ENCODE assay signal across 30 cellular contexts in the genomic region with DNA sequence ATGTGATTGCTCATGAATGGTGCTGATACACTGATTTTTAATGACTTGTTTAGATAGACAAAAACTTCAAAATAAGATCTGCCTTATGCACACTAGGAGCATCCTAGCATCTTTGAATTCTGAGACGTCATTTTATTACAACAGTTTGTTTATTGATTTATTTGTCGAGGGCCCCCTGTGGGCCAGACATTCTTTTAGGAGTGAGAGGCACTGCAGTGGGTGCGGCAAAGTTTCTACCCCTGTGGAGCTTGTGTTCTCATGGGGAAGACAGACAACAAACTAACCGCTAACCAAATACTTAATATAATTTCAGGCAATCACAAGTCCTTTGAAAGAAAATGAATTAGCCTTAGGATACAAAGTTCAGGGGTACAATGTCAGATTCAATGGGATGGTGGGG.
"Had no signal": no experiment of that assay in that cellular context is flagged by ENCODE, and none has a peak within 500 bp of the region (broad histone marks: within the 10 kb centered on the region; RNA-seq: fewer than 3 reads in every experiment).

No MANE protein-coding gene starts in this region.

- H3K9me3 Mint-ChIP-seq: activated CD4-positive, alpha-beta memory T cell treated with anti-CD3 and anti-CD28 coated beads, Interleukin-2, amount 10 ng/mL, durations not matched to agents 7 days and 5 days; activated CD4-positive, alpha-beta T cell treated with anti-CD3 and anti-CD28 coated beads, Interleukin-2, amount 10 ng/mL, durations not matched to agents 7 days and 5 days; activated naive CD4-positive, alpha-beta T cell treated with anti-CD3 and anti-CD28 coated beads, Interleukin-2, amount 10 ng/mL, durations not matched to agents 7 days and 5 days; activated naive CD4-positive, alpha-beta T cell treated with anti-CD3 and anti-CD28 coated beads, Interleukin-2, amount 50 U/mL, for 72 hours; activated naive CD8-positive, alpha-beta T cell treated with anti-CD3 and anti-CD28 coated beads, Interleukin-2, amount 10 ng/mL, durations not matched to agents 7 days and 5 days; activated T-cell treated with anti-CD3 and anti-CD28 coated beads, Interleukin-2, amount 50 U/mL, for 24 hours; activated T-cell treated with anti-CD3 and anti-CD28 coated beads, Interleukin-2, amount 50 U/mL, for 72 hours; WTC11 had no signal

- ATAC-seq: activated naive CD4-positive, alpha-beta T cell treated with anti-CD3 and anti-CD28 coated beads, Interleukin-2, amount 50 U/mL, for 72 hours; activated T-cell treated with anti-CD3 and anti-CD28 coated beads, Interleukin-2, amount 50 U/mL, for 72 hours; gastroesophageal sphincter; heart right ventricle; WTC11 had no signal

- H3K4me1 Mint-ChIP-seq: activated CD4-positive, alpha-beta memory T cell treated with anti-CD3 and anti-CD28 coated beads, Interleukin-2, amount 10 ng/mL, durations not matched to agents 7 days and 5 days; activated CD4-positive, alpha-beta T cell treated with anti-CD3 and anti-CD28 coated beads, Interleukin-2, amount 10 ng/mL, durations not matched to agents 7 days and 5 days; activated naive CD4-positive, alpha-beta T cell treated with anti-CD3 and anti-CD28 coated beads, Interleukin-2, amount 10 ng/mL, durations not matched to agents 7 days and 5 days had no signal

- H3K27me3 Mint-ChIP-seq: activated CD4-positive, alpha-beta T cell treated with anti-CD3 and anti-CD28 coated beads, Interleukin-2, amount 10 ng/mL, durations not matched to agents 7 days and 5 days; activated T-cell treated with anti-CD3 and anti-CD28 coated beads, Interleukin-2, amount 50 U/mL, for 24 hours had no signal

- H3K27ac Mint-ChIP-seq: activated CD4-positive, alpha-beta memory T cell treated with anti-CD3 and anti-CD28 coated beads, Interleukin-2, amount 10 ng/mL, durations not matched to agents 7 days and 5 days; activated CD4-positive, alpha-beta T cell treated with anti-CD3 and anti-CD28 coated beads, Interleukin-2, amount 10 ng/mL, durations not matched to agents 7 days and 5 days; activated naive CD4-positive, alpha-beta T cell treated with anti-CD3 and anti-CD28 coated beads, Interleukin-2, amount 10 ng/mL, durations not matched to agents 7 days and 5 days; activated naive CD8-positive, alpha-beta T cell treated with anti-CD3 and anti-CD28 coated beads, Interleukin-2, amount 10 ng/mL, durations not matched to agents 7 days and 5 days; activated T-cell treated with anti-CD3 and anti-CD28 coated beads, Interleukin-2, amount 50 U/mL, for 24 hours; activated T-cell treated with anti-CD3 and anti-CD28 coated beads, Interleukin-2, amount 50 U/mL, for 72 hours; brain; WTC11 had no signal

- H3K36me3 Mint-ChIP-seq: activated naive CD4-positive, alpha-beta T cell treated with anti-CD3 and anti-CD28 coated beads, Interleukin-2, amount 10 ng/mL, durations not matched to agents 7 days and 5 days; activated naive CD4-positive, alpha-beta T cell treated with anti-CD3 and anti-CD28 coated beads, Interleukin-2, amount 50 U/mL, for 72 hours; activated naive CD8-positive, alpha-beta T cell treated with anti-CD3 and anti-CD28 coated beads, Interleukin-2, amount 10 ng/mL, durations not matched to agents 7 days and 5 days; brain; WTC11 had no signal

- H3K4me3 Mint-ChIP-seq: activated CD4-positive, alpha-beta memory T cell treated with anti-CD3 and anti-CD28 coated beads, Interleukin-2, amount 10 ng/mL, durations not matched to agents 7 days and 5 days; activated CD4-positive, alpha-beta T cell treated with anti-CD3 and anti-CD28 coated beads, Interleukin-2, amount 10 ng/mL, durations not matched to agents 7 days and 5 days; activated naive CD4-positive, alpha-beta T cell treated with anti-CD3 and anti-CD28 coated beads, Interleukin-2, amount 10 ng/mL, durations not matched to agents 7 days and 5 days; activated naive CD8-positive, alpha-beta T cell treated with anti-CD3 and anti-CD28 coated beads, Interleukin-2, amount 10 ng/mL, durations not matched to agents 7 days and 5 days; activated T-cell treated with anti-CD3 and anti-CD28 coated beads, Interleukin-2, amount 50 U/mL, for 24 hours; activated T-cell treated with anti-CD3 and anti-CD28 coated beads, Interleukin-2, amount 50 U/mL, for 72 hours; brain; WTC11 had no signal

- H3K9me3 ChIP-seq: ascending aorta, breast epithelium, colonic mucosa, esophagus squamous epithelium, gastroesophageal sphincter, heart right ventricle had no signal

- H3K4me1 ChIP-seq: ascending aorta, breast epithelium, colonic mucosa had no signal

- DNase-seq: activated CD4-positive, alpha-beta memory T cell treated with anti-CD3 and anti-CD28 coated beads, Interleukin-2, amount 10 ng/mL, durations not matched to agents 7 days and 5 days; activated CD4-positive, alpha-beta T cell treated with anti-CD3 and anti-CD28 coated beads for 1 hour; activated CD4-positive, alpha-beta T cell treated with anti-CD3 and anti-CD28 coated beads for 4 hours; activated CD4-positive, alpha-beta T cell treated with anti-CD3 and anti-CD28 coated beads, Interleukin-2, amount 10 ng/mL, durations not matched to agents 7 days and 5 days; activated CD4-positive, alpha-beta T cell treated with anti-CD3 and anti-CD28 coated beads, Interleukin-2, amount 50 U/mL, for 4 hours; activated CD8-positive, alpha-beta memory T cell treated with anti-CD3 and anti-CD28 coated beads, Interleukin-2, amount 50 U/mL, for 48 hours; activated gamma-delta T cell; activated naive CD4-positive, alpha-beta T cell; activated naive CD4-positive, alpha-beta T cell treated with anti-CD3 and anti-CD28 coated beads, Interleukin-2, amount 10 ng/mL, durations not matched to agents 7 days and 5 days; activated naive CD8-positive, alpha-beta T cell treated with anti-CD3 and anti-CD28 coated beads, Interleukin-2, amount 10 ng/mL, durations not matched to agents 7 days and 5 days; activated T-cell treated with anti-CD3 and anti-CD28 coated beads for 4 hours; activated T-cell treated with anti-CD3 and anti-CD28 coated beads, Interleukin-2, amount 50 U/mL, for 24 hours; activated T-cell treated with anti-CD3 and anti-CD28 coated beads, Interleukin-2, amount 50 U/mL, for 72 hours; central memory CD4-positive, alpha-beta T cell; cerebellar nuclear complex; colonic mucosa; effector CD8-positive, alpha-beta T cell; esophagus squamous epithelium; foreskin melanocyte; heart right ventricle; T-helper 2 cell had no signal

- H3K27ac ChIP-seq: ascending aorta, breast epithelium, cardiac muscle cell, colonic mucosa, epithelial cell of prostate, esophagus squamous epithelium, gastroesophageal sphincter, heart right ventricle, VCaP had no signal

- H3K27me3 ChIP-seq: ascending aorta, breast epithelium, cardiac muscle cell, colonic mucosa, esophagus squamous epithelium, gastroesophageal sphincter, heart right ventricle had no signal

- H3K4me3 ChIP-seq: ascending aorta, breast epithelium, cardiac muscle cell, colonic mucosa, esophagus squamous epithelium, gastroesophageal sphincter, heart right ventricle had no signal

- H3K36me3 ChIP-seq: ascending aorta, breast epithelium, cardiac muscle cell, colonic mucosa, esophagus squamous epithelium, gastroesophageal sphincter, heart right ventricle had no signal
